In the genomic region with DNA sequence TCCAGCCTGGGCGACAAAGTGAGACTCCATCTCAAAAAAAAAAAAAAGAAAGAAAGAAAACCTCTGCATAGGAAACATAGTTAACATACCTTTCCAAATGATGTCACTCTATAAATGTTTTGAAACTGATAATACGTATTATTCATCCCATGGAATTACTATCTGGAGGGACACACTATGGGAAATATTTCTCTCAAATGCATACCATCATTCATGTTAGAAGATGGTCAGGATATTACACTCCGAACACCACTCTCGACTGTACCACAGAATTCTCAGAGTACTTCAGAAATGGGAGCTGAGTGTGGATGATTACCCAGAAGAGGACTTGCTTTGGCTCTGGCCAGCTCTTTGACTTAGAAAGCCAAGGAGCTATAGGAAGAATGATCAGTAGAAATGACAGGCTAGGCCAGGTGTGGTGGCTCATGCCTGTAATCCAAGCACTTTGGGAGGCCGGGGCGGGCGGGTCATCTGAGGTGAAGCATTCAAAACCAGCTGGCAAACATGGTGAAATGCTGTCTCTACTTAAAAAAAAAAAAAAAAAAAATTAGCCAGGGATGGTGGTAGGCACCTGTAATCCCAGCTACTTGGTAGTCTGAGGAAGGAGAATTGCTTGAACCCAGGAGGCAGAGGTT, we compare ENCODE assay signal across 1 cellular context.
TF ChIP-seq lines count a peak whose summit lies in the region.

No MANE protein-coding gene starts in this region.

TF ChIP-seq in HEK293, 187 proteins besides CTCF, POLR2A, EP300 and RAD21 (continued from another document):
- TF ChIP-seq ATF2 (tag by site-specific recombination; IDR thresholded peaks at IDR 0.05; ENCODE audit: low read depth) = peak; percentile 49; the same call in 1 of the 2 replicates
- TF ChIP-seq EGR2 (tag by site-specific recombination; IDR thresholded peaks at IDR 0.05; ENCODE audit: low read depth) = no peak
